ENCODE assay signal across 8 cellular contexts in genomic region chr11:117818036-117818858, GRCh38. TPM values are rescaled to one million over a fixed set of nuclear protein-coding genes. Genes with fewer than 3 reads are reported as not detected.
DNase-seq lines count a peak whose midpoint lies in the region; ATAC-seq and TF ChIP-seq lines count a peak whose summit lies in the region.

No MANE protein-coding gene starts in this region.

- no peaks in the 10 kb centered on the region for H3K9me3 Mint-ChIP-seq in activated T-cell treated with anti-CD3 and anti-CD28 coated beads, Interleukin-2, amount 50 U/mL, for 72 hours

- no peaks in the 10 kb centered on the region for H3K27me3 Mint-ChIP-seq in activated T-cell treated with anti-CD3 and anti-CD28 coated beads, Interleukin-2, amount 50 U/mL, for 72 hours (ENCODE audit: low read depth)

- no peaks in the 10 kb centered on the region for H3K36me3 ChIP-seq in GM06990 (ENCODE audit: control insufficient read depth, insufficient read depth, low read length)
- H3K36me3 ChIP-seq in left lung = no peaks in the 10 kb centered on the region

- peak overlapping the region; percentile 97 for H3K27ac Mint-ChIP-seq in activated T-cell treated with anti-CD3 and anti-CD28 coated beads, Interleukin-2, amount 50 U/mL, for 72 hours

- TF ChIP-seq CTCF in GM06990 (IDR thresholded peaks at IDR 0.05; ENCODE audit: insufficient read depth, low read length, poor library complexity, severe bottlenecking) (no peak), left lung (IDR thresholded peaks at IDR 0.05) (peak in 1 of 2 donors; percentile 30)

- peak; percentile 79 for DNase-seq in GM06990 (ENCODE audit: extremely low read depth, insufficient read length)
- peak; percentile 75 to 81 for DNase-seq in activated T-cell treated with anti-CD3 and anti-CD28 coated beads, Interleukin-2, amount 50 U/mL, for 72 hours
- peak in 1 of 2 donors; percentile 61 for DNase-seq in left lung
- DNase-seq in cortex of kidney (lab: John Stamatoyannopoulos, UW) = no peak
- no peak for DNase-seq in effector CD8-positive, alpha-beta T cell (lab: John Stamatoyannopoulos, UW)
- no peak for DNase-seq in amygdala (lab: John Stamatoyannopoulos, UW)

- H3K4me1 ChIP-seq in left lung = peaks cover 6 to 67% of the 10 kb centered on the region in 2 donors

- H3K27me3 ChIP-seq in GM06990 (replicated peaks; ENCODE audit: control insufficient read depth, insufficient read depth, low read length) (no peaks in the 10 kb centered on the region), left lung (no peaks in the 10 kb centered on the region)

- H3K4me1 Mint-ChIP-seq in activated T-cell treated with anti-CD3 and anti-CD28 coated beads, Interleukin-2, amount 50 U/mL, for 72 hours (ENCODE audit: low read depth) = peaks cover 79% of the 10 kb centered on the region

- H3K36me3 Mint-ChIP-seq in activated T-cell treated with anti-CD3 and anti-CD28 coated beads, Interleukin-2, amount 50 U/mL, for 72 hours (ENCODE audit: insufficient read depth in 2 of 2) = no peaks in the 10 kb centered on the region

- H3K9me3 ChIP-seq in left lung = no peaks in the 10 kb centered on the region

- peak overlapping the region in 1 of 2 donors; percentile 92 for H3K27ac ChIP-seq in left lung

- H3K4me3 Mint-ChIP-seq in activated T-cell treated with anti-CD3 and anti-CD28 coated beads, Interleukin-2, amount 50 U/mL, for 72 hours = peak overlapping the region; percentile 62 to 83

- ATAC-seq in HG03432 (IDR thresholded peaks at IDR 0.05; ENCODE audit: unreplicated experiment) (peak; percentile 18), left lung (peak; percentile 13), GM21576 (IDR thresholded peaks at IDR 0.05; ENCODE audit: unreplicated experiment) (no peak)
- peak; percentile 58 to 63 for ATAC-seq in activated T-cell treated with anti-CD3 and anti-CD28 coated beads, Interleukin-2, amount 50 U/mL, for 72 hours (replicated peaks in 1 of 2)

- intact Hi-C loops in left lung (cut with DNase I) = no loop called here

- no peak overlapping the region for H3K4me3 ChIP-seq in GM06990 (replicated peaks; ENCODE audit: low read depth, low read length)
- no peak overlapping the region for H3K4me3 ChIP-seq in left lung

RNA-seq across cellular contexts. Expression of gene FXYD2, which starts 6.3 kb away (rescaled TPM):
- 1 to 10 TPM; 2.4 to 3.7 TPM for total RNA-seq in activated T-cell treated with anti-CD3 and anti-CD28 coated beads, Interleukin-2, amount 50 U/mL, for 72 hours
- 1 to 10 TPM; 1.2 to 4.4 TPM for total RNA-seq in left lung

RNA-seq across cellular contexts. Expression of gene DSCAML1, which starts 21.2 kb away (rescaled TPM):
- total RNA-seq in activated T-cell treated with anti-CD3 and anti-CD28 coated beads, Interleukin-2, amount 50 U/mL, for 72 hours = 1 to 10 TPM; 1.5 to 2.5 TPM
- under 1 TPM; 0.35 to 0.39 TPM for total RNA-seq in left lung

RNA-seq across cellular contexts. Expression of gene FXYD6, which starts 58.2 kb away (rescaled TPM):
- total RNA-seq in activated T-cell treated with anti-CD3 and anti-CD28 coated beads, Interleukin-2, amount 50 U/mL, for 72 hours = under 1 TPM; 0.17 to 0.25 TPM
- 10 to 100 TPM; 41.4 to 55.0 TPM for total RNA-seq in left lung

Comparison
In these comparisons a context has a peak if more than half of its experiments do, and no peak if none do; other contexts are left out.
1. DNase-seq: peak in GM06990 (single experiment) and activated T-cell treated with anti-CD3 and anti-CD28 coated beads, Interleukin-2, amount 50 U/mL, for 72 hours (2 of 2); none in cortex of kidney (single experiment), effector CD8-positive, alpha-beta T cell (single experiment) and amygdala (0 of 56).
2. RNA of gene FXYD6, which starts 58.2 kb away (total RNA-seq): 41.4 to 55.0 TPM in left lung; 0.17 to 0.25 TPM in activated T-cell treated with anti-CD3 and anti-CD28 coated beads, Interleukin-2, amount 50 U/mL, for 72 hours; every median in the first group is over 10 times any median in the second.